Comparison of ENCODE assay signal across 20 cellular contexts in genomic region chr4:73281396-73281795, GRCh38.
"Had no signal": no experiment of that assay in that cellular context is flagged by ENCODE, and none has a peak within 500 bp of the region (broad histone marks: within the 10 kb centered on the region; RNA-seq: fewer than 3 reads in every experiment).

No MANE protein-coding gene starts in this region.

- H3K36me3 ChIP-seq: left lung, ovary, sigmoid colon, thyroid gland, upper lobe of left lung had no signal

- H3K4me2 ChIP-seq: hepatocyte had no signal

- H3K27ac Mint-ChIP-seq: effector memory CD8-positive, alpha-beta T cell; nephron progenitor cell; stimulated activated effector memory CD8-positive, alpha-beta T cell treated with anti-CD3 and anti-CD28 coated beads, Interleukin-12 subunit alpha, Interleukin-12 subunit beta, amount 100 ng/mL, for 72 hours had no signal

- DNase-seq: cortex of kidney; effector memory CD8-positive, alpha-beta T cell; heart left ventricle; left cardiac atrium; mesendoderm; naive thymus-derived CD8-positive, alpha-beta T cell; nephron progenitor cell; ovary; psoas muscle; right cardiac atrium; sigmoid colon; stimulated activated CD4-positive, alpha-beta T cell treated with anti-CD3 and anti-CD28 coated beads, Interleukin-2, amount 100 ng/mL, for 24 hours; stimulated activated CD4-positive, alpha-beta T cell treated with anti-CD3 and anti-CD28 coated beads, Interleukin-4, amount 100 ng/mL, for 24 hours; stimulated activated naive CD4-positive, alpha-beta T cell treated with Interleukin-2 at 50 U/mL for 16 hours; stomach; thyroid gland; upper lobe of left lung had no signal

- H3K27ac ChIP-seq: heart left ventricle, hepatocyte, left lung, ovary, psoas muscle, sigmoid colon, stomach, thyroid gland, upper lobe of left lung had no signal

- H3K4me1 Mint-ChIP-seq: nephron progenitor cell; stimulated activated effector memory CD8-positive, alpha-beta T cell treated with anti-CD3 and anti-CD28 coated beads, Interleukin-12 subunit alpha, Interleukin-12 subunit beta, amount 100 ng/mL, for 72 hours had no signal

- H3K4me3 Mint-ChIP-seq: effector memory CD8-positive, alpha-beta T cell; naive thymus-derived CD8-positive, alpha-beta T cell; nephron progenitor cell; stimulated activated effector memory CD8-positive, alpha-beta T cell treated with anti-CD3 and anti-CD28 coated beads, Interleukin-12 subunit alpha, Interleukin-12 subunit beta, amount 100 ng/mL, for 72 hours had no signal

- H3K4me1 ChIP-seq: heart left ventricle, left lung, psoas muscle, sigmoid colon, stomach, thyroid gland, upper lobe of left lung had no signal

- H2AFZ ChIP-seq: hepatocyte had no signal

- H3K9me3 ChIP-seq: sigmoid colon, thyroid gland had no signal

- H3K27me3 ChIP-seq: heart left ventricle, hepatocyte, left lung, ovary, sigmoid colon, stomach, thyroid gland, upper lobe of left lung had no signal

- H3K36me3 Mint-ChIP-seq: stimulated activated effector memory CD8-positive, alpha-beta T cell treated with anti-CD3 and anti-CD28 coated beads, Interleukin-12 subunit alpha, Interleukin-12 subunit beta, amount 100 ng/mL, for 72 hours had no signal

- H3K27me3 Mint-ChIP-seq: effector memory CD8-positive, alpha-beta T cell; naive thymus-derived CD8-positive, alpha-beta T cell had no signal

- H3K79me2 ChIP-seq: hepatocyte had no signal

- H3K4me3 ChIP-seq: heart left ventricle, hepatocyte, left lung, ovary, psoas muscle, sigmoid colon, stomach, thyroid gland, upper lobe of left lung had no signal
